8 cellular contexts compared by ENCODE assay signal in the genomic region with DNA sequence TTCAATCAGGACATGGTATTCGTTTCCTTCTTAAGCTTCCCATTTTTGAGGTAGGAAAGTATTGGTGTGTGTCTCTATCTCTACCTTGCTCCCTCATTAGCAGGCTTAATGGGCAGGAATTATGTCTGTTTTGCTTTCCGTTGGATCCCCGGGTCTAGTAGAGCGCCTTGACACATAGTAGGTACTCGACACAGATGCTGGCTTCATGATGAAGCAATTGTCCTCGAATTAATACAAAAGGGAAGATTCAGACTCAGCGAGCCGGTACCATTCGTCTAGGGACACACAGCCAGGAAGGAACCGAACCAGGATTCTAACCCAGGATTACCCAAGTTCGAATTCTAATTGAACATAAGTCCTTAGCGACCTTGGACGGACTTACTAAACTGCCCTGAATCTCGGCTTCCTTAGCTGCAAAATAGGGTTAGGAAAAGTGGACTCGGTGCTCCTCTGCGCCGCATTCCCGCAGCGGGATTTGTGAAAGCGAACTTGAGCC. TPM values are rescaled to one million over a fixed set of nuclear protein-coding genes. Genes with fewer than 3 reads are reported as not detected.
A peak's percentile ranks its signal among the peaks of the same experiment; 100 is the strongest.
DNase-seq lines count a peak whose midpoint lies in the region; ATAC-seq and TF ChIP-seq lines count a peak whose summit lies in the region.

No MANE protein-coding gene starts in this region.

- H3K36me3 ChIP-seq in NT2/D1 (ENCODE audit: insufficient read depth, insufficient read length, low read length): peaks cover 62% of the 10 kb centered on the region
- peaks cover 28% of the 10 kb centered on the region for H3K36me3 ChIP-seq in effector memory CD4-positive, alpha-beta T cell (ENCODE audit: control insufficient read depth, insufficient read depth, low read length)

- peak overlapping the region; percentile 100 for H3K4me3 Mint-ChIP-seq in neural crest cell

- peak overlapping the region; percentile 100 for H3K9ac ChIP-seq in NT2/D1 (ENCODE audit: insufficient read length, low read depth)

- H3K9me3 ChIP-seq in NT2/D1 (ENCODE audit: insufficient read depth, low read length): no peaks in the 10 kb centered on the region
- no peaks in the 10 kb centered on the region for H3K9me3 ChIP-seq in effector memory CD4-positive, alpha-beta T cell (ENCODE audit: control insufficient read depth, low read length)

- TF ChIP-seq CTCF in neural crest cell (conservative IDR thresholded peaks at IDR 0.05): no peak

- no peaks in the 10 kb centered on the region for H3K9me3 Mint-ChIP-seq in neural crest cell

- H3K4me1 Mint-ChIP-seq in neural crest cell: peaks cover 37% of the 10 kb centered on the region

- no peaks in the 10 kb centered on the region for H3K36me3 Mint-ChIP-seq in neural crest cell (ENCODE audit: low read depth)

- no peaks in the 10 kb centered on the region for H3K27me3 ChIP-seq in NT2/D1 (ENCODE audit: insufficient read depth, insufficient read length)
- no peaks in the 10 kb centered on the region for H3K27me3 ChIP-seq in effector memory CD4-positive, alpha-beta T cell (replicated peaks; ENCODE audit: control insufficient read depth, insufficient read depth, low read length, poor library complexity, severe bottlenecking)

- H3K27ac ChIP-seq in effector memory CD4-positive, alpha-beta T cell (ENCODE audit: insufficient read depth, low read length, poor library complexity, severe bottlenecking): peak overlapping the region; percentile 90

- no peak for ATAC-seq in GM18520 (IDR thresholded peaks at IDR 0.05; ENCODE audit: unreplicated experiment)

- no peaks in the 10 kb centered on the region for H3K27me3 Mint-ChIP-seq in neural crest cell (ENCODE audit: low read depth)

- peak overlapping the region; percentile 97 for H3K4me3 ChIP-seq in NT2/D1 (ENCODE audit: insufficient read length, low read depth)
- peak overlapping the region; percentile 96 for H3K4me3 ChIP-seq in effector memory CD4-positive, alpha-beta T cell (ENCODE audit: insufficient read depth, low read depth, low read length, poor library complexity, severe bottlenecking)

- H3K27ac Mint-ChIP-seq in neural crest cell (ENCODE audit: unreplicated experiment): peak overlapping the region; percentile 100

- peak; percentile 56 for DNase-seq in NCI-H1105 treated with DMSO at 0.1 percent for 48 hours (lab: John Stamatoyannopoulos, UW)
- DNase-seq in NCI-H1105 (lab: John Stamatoyannopoulos, UW): no peak
- DNase-seq in NT2/D1 (ENCODE audit: low read depth, low spot score): no peak
- no peak for DNase-seq in effector memory CD4-positive, alpha-beta T cell
- DNase-seq in neural crest cell (ENCODE audit: low read depth, low spot score): no peak
- DNase-seq in iPS-NIHi11 (ENCODE audit: low spot score): no peak
- no peak for DNase-seq in hypothalamus (lab: John Stamatoyannopoulos, UW)

- H3K4me1 ChIP-seq in NT2/D1 (ENCODE audit: insufficient read depth, insufficient read length): peaks cover 5% of the 10 kb centered on the region
- H3K4me1 ChIP-seq in effector memory CD4-positive, alpha-beta T cell (ENCODE audit: control insufficient read depth, insufficient read depth, low read length, poor library complexity, severe bottlenecking): peaks cover 36% of the 10 kb centered on the region

RNA-seq across cellular contexts. Expression of a gene that starts 0.5 kb away (rescaled TPM):
- 54.4 and 55.5 TPM in 2 replicates for total RNA-seq in neural crest cell

RNA-seq across cellular contexts. Expression of a gene that starts 0.9 kb away (rescaled TPM):
- 87.5 and 89.5 TPM in 2 replicates for total RNA-seq in neural crest cell

RNA-seq across cellular contexts. Expression of a gene that starts 36.0 kb away (rescaled TPM):
- 0.72 and 1.0 TPM in 2 replicates for total RNA-seq in neural crest cell

RNA-seq across cellular contexts. Expression of a gene that starts 46.8 kb away (rescaled TPM):
- 2.9 and 3.4 TPM in 2 replicates for total RNA-seq in neural crest cell
